ENCODE assay signal across 8 cellular contexts in genomic region chr19:16070366-16070990, GRCh38. TPM values are rescaled to one million over a fixed set of nuclear protein-coding genes. Genes with fewer than 3 reads are reported as not detected.
DNase-seq lines count a peak whose midpoint lies in the region; ATAC-seq and TF ChIP-seq lines count a peak whose summit lies in the region.

No MANE protein-coding gene starts in this region.

- no peaks in the 10 kb centered on the region for H3K79me2 ChIP-seq in trophoblast cell (ENCODE audit: control insufficient read depth, insufficient read depth, low read length, poor library complexity)

- no peaks in the 10 kb centered on the region for H3K9me3 Mint-ChIP-seq in CD8-positive, alpha-beta memory T cell

- H3K23ac ChIP-seq in trophoblast cell (ENCODE audit: low read length) = no peak overlapping the region

- POLR2A ChIA-PET in CD8-positive, alpha-beta memory T cell (lab: Charles Lee) = interaction anchor here (0.7 to 1.6 kb wide), 17 partner anchors 8 to 260 kb away, joined by 3 to 16 read pairs (median 4); partner anchors contain the start of genes FAM32A, HSH2D and RAB8A

- no peak overlapping the region for H2AK5ac ChIP-seq in trophoblast cell (ENCODE audit: low read length)

- peaks cover 22 to 38% (median 29%) of the 10 kb centered on the region in 3 donors for H3K4me1 Mint-ChIP-seq in CD8-positive, alpha-beta memory T cell

- no peak overlapping the region for H2BK120ac ChIP-seq in trophoblast cell (ENCODE audit: insufficient read depth, low read length, poor library complexity)

- ATAC-seq in HG03469 (IDR thresholded peaks at IDR 0.05; ENCODE audit: unreplicated experiment) = peak; percentile 45
- no peak for ATAC-seq in HG03025 (IDR thresholded peaks at IDR 0.05; ENCODE audit: low FRiP score, unreplicated experiment)

- H3K27ac Mint-ChIP-seq in CD8-positive, alpha-beta memory T cell = no peak overlapping the region

- peaks cover 3% of the 10 kb centered on the region for H3K79me1 ChIP-seq in trophoblast cell (ENCODE audit: low read length)

- no peaks in the 10 kb centered on the region for H3K9me3 ChIP-seq in CD8-positive, alpha-beta memory T cell (ENCODE audit: low read length)
- H3K9me3 ChIP-seq in trophoblast cell (ENCODE audit: insufficient read depth, low read depth, low read length) (no peaks in the 10 kb centered on the region), vagina (no peaks in the 10 kb centered on the region)

- DNase-seq in CD8-positive, alpha-beta memory T cell = peak; percentile 76 to 95 (median 88)
- DNase-seq in activated CD4-positive, alpha-beta T cell treated with anti-CD3 and anti-CD28 coated beads for 24 hours (ENCODE audit: low read depth in 2 of 2) = peak; percentile 51 to 59
- DNase-seq in trophoblast cell (no peak), vagina (ENCODE audit: extremely low spot score in 2 of 2) (peak in 1 of 2 donors; percentile 93), middle frontal gyrus (ENCODE audit: extremely low spot score, low spot score) (no peak)

- H3K18ac ChIP-seq in trophoblast cell (ENCODE audit: low read length) = no peak overlapping the region

- no peak overlapping the region for H4K12ac ChIP-seq in trophoblast cell (ENCODE audit: low read depth, low read length)

- no peak overlapping the region for H3K4me2 ChIP-seq in trophoblast cell (ENCODE audit: low read length)

- H4K8ac ChIP-seq in trophoblast cell (ENCODE audit: low read depth, low read length) = no peak overlapping the region

- no peak for TF ChIP-seq CTCF in vagina (IDR thresholded peaks at IDR 0.05)

- no peak overlapping the region for H2AFZ ChIP-seq in trophoblast cell (ENCODE audit: insufficient read depth, low read length, poor library complexity)

- no peak overlapping the region for H3K14ac ChIP-seq in trophoblast cell (ENCODE audit: low read length)

- no peaks in the 10 kb centered on the region for H3K27me3 ChIP-seq in CD8-positive, alpha-beta memory T cell (ENCODE audit: insufficient read depth, low read length, poor library complexity, severe bottlenecking)
- H3K27me3 ChIP-seq in trophoblast cell (ENCODE audit: insufficient read depth, low read length) = no peaks in the 10 kb centered on the region
- H3K27me3 ChIP-seq in vagina = no peaks in the 10 kb centered on the region

- TF ChIP-seq POLR2A in vagina (IDR thresholded peaks at IDR 0.05) = no peak

- H3K4me3 ChIP-seq in CD8-positive, alpha-beta memory T cell (ENCODE audit: low read length) = peak overlapping the region; percentile 60
- no peak overlapping the region for H3K4me3 ChIP-seq in trophoblast cell (ENCODE audit: low read depth, low read length)
- H3K4me3 ChIP-seq in vagina = peak overlapping the region; percentile 47 to 69

- no peak overlapping the region for H2BK5ac ChIP-seq in trophoblast cell (ENCODE audit: low read depth, low read length, poor library complexity)

- H3K4me1 ChIP-seq in CD8-positive, alpha-beta memory T cell (ENCODE audit: insufficient read depth, low read length) = peaks cover 67% of the 10 kb centered on the region
- H3K4me1 ChIP-seq in trophoblast cell (ENCODE audit: control insufficient read depth in 1 of 2, insufficient read depth in 2 of 2, low read length in 2 of 2) = peaks cover 4 to 12% of the 10 kb centered on the region in 2 experiments
- H3K4me1 ChIP-seq in vagina = peaks cover 52% of the 10 kb centered on the region

- H3K27ac ChIP-seq in CD8-positive, alpha-beta memory T cell (ENCODE audit: low read depth, low read length) = peak overlapping the region; percentile 86
- H3K27ac ChIP-seq in cingulate gyrus (ENCODE audit: low read depth, low read length) (peak overlapping the region; percentile 7), trophoblast cell (ENCODE audit: low read depth, low read length) (no peak overlapping the region), vagina (peak overlapping the region; percentile 89)

- intact Hi-C loops in vagina (cut with DNase I) = loop anchor here (5.0 kb wide), 1 partner anchor 42 kb away; the partner anchor contains the start of gene RAB8A

- H3K4me3 Mint-ChIP-seq in CD8-positive, alpha-beta memory T cell = peak overlapping the region in 4 of 7 donors; percentile 45 to 74 (median 70)

- peaks cover 0 to 1% of the 10 kb centered on the region in 2 donors for H3K27me3 Mint-ChIP-seq in CD8-positive, alpha-beta memory T cell

- H3K36me3 Mint-ChIP-seq in CD8-positive, alpha-beta memory T cell = no peaks in the 10 kb centered on the region

- no CpG with 5 or more reads among the region's 16 CpGs for WGBS in trophoblast cell (ENCODE audit: extremely low coverage, insufficient coverage, insufficient read length)

- no peak overlapping the region for H3K9ac ChIP-seq in trophoblast cell (ENCODE audit: low read length)

- H4K91ac ChIP-seq in trophoblast cell (ENCODE audit: low read depth, low read length) = no peak overlapping the region

- no peak overlapping the region for H3K4ac ChIP-seq in trophoblast cell (ENCODE audit: low read depth, low read length)

- CTCF ChIA-PET in CD8-positive, alpha-beta memory T cell (lab: Charles Lee) = interaction anchor here (0.6 to 9.4 kb wide), 17 partner anchors 8 to 312 kb away, joined by 3 to 71 read pairs (median 4); partner anchors contain the start of gene RAB8A

- H2BK12ac ChIP-seq in trophoblast cell (ENCODE audit: low read length) = peak overlapping the region; percentile 10

- no peaks in the 10 kb centered on the region for H3K36me3 ChIP-seq in CD8-positive, alpha-beta memory T cell (ENCODE audit: insufficient read depth, low read length)
- H3K36me3 ChIP-seq in trophoblast cell (ENCODE audit: control insufficient read depth in 1 of 2, insufficient read depth in 2 of 2, low read length in 2 of 2) (no peaks in the 10 kb centered on the region), vagina (no peaks in the 10 kb centered on the region)

RNA-seq across cellular contexts. Expression of gene TPM4, which starts 5.8 kb away (rescaled TPM):
- 100 to 1,000 TPM; 259 to 270 TPM for total RNA-seq in CD8-positive, alpha-beta memory T cell
- 127 TPM for polyA plus RNA-seq in CD8-positive, alpha-beta memory T cell
- polyA plus RNA-seq in trophoblast cell (2013) = 859 and 864 TPM in 2 replicates
- 409 TPM for total RNA-seq in vagina

RNA-seq across cellular contexts. Expression of gene RAB8A, which starts 41.2 kb away (rescaled TPM):
- 100 to 1,000 TPM; 268 to 298 TPM for total RNA-seq in CD8-positive, alpha-beta memory T cell
- polyA plus RNA-seq in CD8-positive, alpha-beta memory T cell = 86.3 TPM
- polyA plus RNA-seq in trophoblast cell (2013) = 61.7 and 61.9 TPM in 2 replicates
- total RNA-seq in vagina = 30.4 TPM

Comparison
In these comparisons a context has a peak if more than half of its experiments do, and no peak if none do; other contexts are left out.
1. DNase-seq: peak in CD8-positive, alpha-beta memory T cell (5 of 5) and activated CD4-positive, alpha-beta T cell treated with anti-CD3 and anti-CD28 coated beads for 24 hours (2 of 2); none in trophoblast cell (0 of 2) and middle frontal gyrus (single experiment).